In genomic region chr3:144437989-144438388, GRCh38 we compare ENCODE assay signal across 15 cellular contexts.
DNase-seq lines count a peak whose midpoint lies in the region; ATAC-seq lines count a peak whose summit lies in the region.
"Had no signal": no experiment of that assay in that cellular context is flagged by ENCODE, and none has a peak within 500 bp of the region (broad histone marks: within the 10 kb centered on the region; RNA-seq: fewer than 3 reads in every experiment).

No MANE protein-coding gene starts in this region.

- H3K23ac ChIP-seq in mesendoderm (ENCODE audit: low read length) = no peak overlapping the region

- H3K4me2 ChIP-seq in mesendoderm (ENCODE audit: low read length) = no peak overlapping the region
- H3K4me2 ChIP-seq: BLaER1 had no signal

- H3K79me1 ChIP-seq in mesendoderm (ENCODE audit: low read length) = no peaks in the 10 kb centered on the region

- no peak overlapping the region for H3K56ac ChIP-seq in mesendoderm (ENCODE audit: low read length)

- no peak overlapping the region for H2AK5ac ChIP-seq in mesendoderm (ENCODE audit: low read length)

- H2BK120ac ChIP-seq in mesendoderm (ENCODE audit: low read depth, low read length) = no peak overlapping the region

- no peaks in the 10 kb centered on the region for H3K4me1 ChIP-seq in mesendoderm (ENCODE audit: control insufficient read depth, low read depth, low read length)
- H3K4me1 ChIP-seq: BLaER1, suprapubic skin had no signal

- no peaks in the 10 kb centered on the region for H3K79me2 ChIP-seq in mesendoderm (ENCODE audit: control insufficient read depth, insufficient read depth, low read length)

- H3K18ac ChIP-seq in mesendoderm (ENCODE audit: low read length) = no peak overlapping the region

- peak; percentile 37 for DNase-seq in mesendoderm
- DNase-seq in occipital lobe (lab: John Stamatoyannopoulos, UW) = no peak
- no peak for DNase-seq in activated CD8-positive, alpha-beta memory T cell treated with anti-CD3 and anti-CD28 coated beads for 24 hours
- DNase-seq in activated gamma-delta T cell (lab: John Stamatoyannopoulos, UW) = no peak
- DNase-seq: activated naive CD4-positive, alpha-beta T cell treated with anti-CD3 and anti-CD28 coated beads for 36 hours; central memory CD4-positive, alpha-beta T cell; hippocampal formation; left ventricle myocardium superior; NCI-H1092 had no signal

- peak; percentile 71 for ATAC-seq in GM18909 (IDR thresholded peaks at IDR 0.05; ENCODE audit: poor library complexity, unreplicated experiment)
- ATAC-seq in HG02571 (IDR thresholded peaks at IDR 0.05; ENCODE audit: unreplicated experiment) = peak; percentile 66
- ATAC-seq in HG03432 (IDR thresholded peaks at IDR 0.05; ENCODE audit: unreplicated experiment) = peak; percentile 71
- no peak for ATAC-seq in GM18517 (IDR thresholded peaks at IDR 0.05; ENCODE audit: unreplicated experiment)
- ATAC-seq: left ventricle myocardium superior had no signal

- no peak overlapping the region for H2BK15ac ChIP-seq in mesendoderm (replicated peaks; ENCODE audit: low read depth)

- no peak overlapping the region for H3K4me3 ChIP-seq in mesendoderm (ENCODE audit: low read length)
- H3K4me3 ChIP-seq: BLaER1, suprapubic skin had no signal

- no peak overlapping the region for H4K5ac ChIP-seq in mesendoderm (ENCODE audit: low read length)

- no peaks in the 10 kb centered on the region for H3K27me3 ChIP-seq in mesendoderm (ENCODE audit: insufficient read depth, low read length, poor library complexity)
- H3K27me3 ChIP-seq: BLaER1, suprapubic skin had no signal

- WGBS in mesendoderm (ENCODE audit: extremely low coverage, insufficient coverage, low lambda C conversion rate) = no CpG with 5 or more reads among the region's 3 CpGs

- no peak overlapping the region for H2BK5ac ChIP-seq in mesendoderm (ENCODE audit: low read length)

- H4K8ac ChIP-seq in mesendoderm (ENCODE audit: low read depth, low read length) = no peak overlapping the region

- H3K4ac ChIP-seq in mesendoderm (ENCODE audit: low read depth, low read length) = no peak overlapping the region

- no peak overlapping the region for H3K27ac ChIP-seq in mesendoderm (ENCODE audit: low read depth, low read length)
- H3K27ac ChIP-seq: BLaER1, suprapubic skin had no signal

- H3K36me3 ChIP-seq in mesendoderm (ENCODE audit: control insufficient read depth, insufficient read depth, low read length) = no peaks in the 10 kb centered on the region
- H3K36me3 ChIP-seq: BLaER1, suprapubic skin had no signal

- H3K9ac ChIP-seq in mesendoderm (ENCODE audit: low read length) = no peak overlapping the region
- H3K9ac ChIP-seq: BLaER1 had no signal
